9 cellular contexts compared by ENCODE assay signal in the genomic region with DNA sequence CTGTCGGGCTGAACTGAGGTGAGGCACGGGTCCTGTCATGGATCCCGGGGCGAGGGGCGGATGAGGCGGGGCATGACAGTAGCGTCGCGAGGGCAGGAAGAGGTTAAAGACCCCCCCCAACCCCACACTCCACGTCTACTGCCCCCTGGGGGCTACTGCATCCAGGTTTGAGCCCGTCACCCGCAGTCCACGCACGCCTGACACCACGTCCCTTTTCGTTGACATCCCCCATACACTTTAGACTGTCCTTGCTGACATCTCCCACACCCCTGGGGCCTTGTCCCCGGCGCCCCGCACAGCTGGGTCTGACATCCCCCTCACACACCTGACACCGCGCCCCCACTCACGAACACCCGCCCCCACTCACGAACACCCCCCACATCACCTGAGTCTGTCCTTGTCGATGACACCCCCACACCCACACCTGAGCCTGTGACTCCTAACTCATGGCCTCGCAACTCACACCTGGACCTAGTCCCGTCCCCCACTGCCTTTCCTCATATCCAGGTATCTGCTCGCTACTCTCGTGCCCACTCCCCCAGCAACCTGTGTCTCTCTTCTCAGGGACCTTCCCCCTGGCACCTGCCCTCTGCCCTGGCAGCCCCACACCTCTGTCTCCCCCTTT. TPM values are rescaled to one million over a fixed set of nuclear protein-coding genes. Genes with fewer than 3 reads are reported as not detected.
A peak's percentile ranks its signal among the peaks of the same experiment; 100 is the strongest.
DNase-seq lines count a peak whose midpoint lies in the region; TF ChIP-seq lines count a peak whose summit lies in the region.
"Had no signal": no experiment of that assay in that cellular context is flagged by ENCODE, and none has a peak within 500 bp of the region (broad histone marks: within the 10 kb centered on the region; RNA-seq: fewer than 3 reads in every experiment).

No MANE protein-coding gene starts in this region.

- intact Hi-C loops in tibial artery (cut with DNase I; ENCODE audit: low total_unique reads), result no loop called here

- H3K27me3 ChIP-seq in layer of hippocampus (ENCODE audit: control insufficient read depth, insufficient read depth, low read length) (no peaks in the 10 kb centered on the region), tibial artery (no peaks in the 10 kb centered on the region)

- H3K36me3 Mint-ChIP-seq in T-helper 1 cell treated with Interleukin-12 subunit alpha and Interleukin-12 subunit beta and Interleukin-4 antibody, amounts not matched to agents 30 μg/mL and 1 μg/mL, for 36 hours (ENCODE audit: low read depth), result peaks cover 3% of the 10 kb centered on the region

- peak overlapping the region; percentile 94 for H3K4me3 Mint-ChIP-seq in T-helper 1 cell treated with Interleukin-12 subunit alpha and Interleukin-12 subunit beta and Interleukin-4 antibody, amounts not matched to agents 30 μg/mL and 1 μg/mL, for 36 hours

- peak overlapping the region; percentile 90 for H3K27ac Mint-ChIP-seq in T-helper 1 cell treated with Interleukin-12 subunit alpha and Interleukin-12 subunit beta and Interleukin-4 antibody, amounts not matched to agents 30 μg/mL and 1 μg/mL, for 36 hours

- peaks cover 0 to 33% (median 25%) of the 10 kb centered on the region in 4 donors for H3K4me1 ChIP-seq in tibial artery

- TF ChIP-seq CTCF in tibial artery (IDR thresholded peaks at IDR 0.05), result no peak

- H3K4me3 ChIP-seq in Jurkat, Clone E6-1 (ENCODE audit: low read length), result peak overlapping the region; percentile 82
- H3K4me3 ChIP-seq in tibial artery, result peak overlapping the region; percentile 85 to 90

- H3K9me3 ChIP-seq in tibial artery, result no peaks in the 10 kb centered on the region

- H3K36me3 ChIP-seq in tibial artery, result peaks cover 0 to 12% (median 0%) of the 10 kb centered on the region in 3 donors

- H3K4me1 Mint-ChIP-seq in T-helper 1 cell treated with Interleukin-12 subunit alpha and Interleukin-12 subunit beta and Interleukin-4 antibody, amounts not matched to agents 30 μg/mL and 1 μg/mL, for 36 hours (ENCODE audit: low read depth), result peaks cover 27% of the 10 kb centered on the region

- H3K27ac ChIP-seq in angular gyrus (ENCODE audit: low read depth, low read length) (peak overlapping the region; percentile 89), layer of hippocampus (ENCODE audit: low read depth, low read length) (peak overlapping the region; percentile 80), tibial artery (peak overlapping the region; percentile 85)
- H3K27ac ChIP-seq: epithelial cell of prostate had no signal

- H3K27me3 Mint-ChIP-seq in T-helper 1 cell treated with Interleukin-12 subunit alpha and Interleukin-12 subunit beta and Interleukin-4 antibody, amounts not matched to agents 30 μg/mL and 1 μg/mL, for 36 hours (ENCODE audit: low read depth), result no peaks in the 10 kb centered on the region

- no peaks in the 10 kb centered on the region for H3K9me3 Mint-ChIP-seq in T-helper 1 cell treated with Interleukin-12 subunit alpha and Interleukin-12 subunit beta and Interleukin-4 antibody, amounts not matched to agents 30 μg/mL and 1 μg/mL, for 36 hours

- no peak for DNase-seq in T-helper 1 cell
- peak; percentile 61 for DNase-seq in Jurkat, Clone E6-1 (ENCODE audit: low read depth, low spot score)
- peak in 1 of 2 donors; percentile 35 for DNase-seq in tibial artery
- DNase-seq in COLO668 (lab: John Stamatoyannopoulos, UW; ENCODE audit: unreplicated experiment), result no peak
- DNase-seq in hepatic stellate cell (ENCODE audit: low spot score), result no peak

RNA-seq across cellular contexts. Expression of a gene that starts 0.4 kb away (rescaled TPM):
- 15.9 TPM for polyA plus RNA-seq in Jurkat, Clone E6-1 (2012; ENCODE audit: insufficient read depth, insufficient read length)

RNA-seq across cellular contexts. Expression of a gene that starts 30.8 kb away (rescaled TPM):
- 70.6 TPM for polyA plus RNA-seq in Jurkat, Clone E6-1 (2012; ENCODE audit: insufficient read depth, insufficient read length)

RNA-seq across cellular contexts. Expression of a gene that starts 30.9 kb away (rescaled TPM):
- polyA plus RNA-seq in Jurkat, Clone E6-1 (2012; ENCODE audit: insufficient read depth, insufficient read length), result 83.5 TPM
